In genomic region chr7:82443044-82443800, GRCh38 we compare ENCODE assay signal across 8 cellular contexts. TPM values are rescaled to one million over a fixed set of nuclear protein-coding genes. Genes with fewer than 3 reads are reported as not detected.
DNase-seq lines count a peak whose midpoint lies in the region; ATAC-seq and TF ChIP-seq lines count a peak whose summit lies in the region.

TSS of gene CACNA2D1 (minus strand) at chr7:82443777.

- peaks cover 8 to 10% (median 9%) of the 10 kb centered on the region in 3 donors for H3K4me1 Mint-ChIP-seq in CD8-positive, alpha-beta memory T cell

- POLR2A ChIA-PET in CD8-positive, alpha-beta memory T cell (lab: Charles Lee) = no interaction called here

- CTCF ChIA-PET in CD8-positive, alpha-beta memory T cell (lab: Charles Lee) = no interaction called here

- H3K9ac ChIP-seq in SK-N-MC (ENCODE audit: insufficient read length) = peak within 1 kb of the TSS; percentile 94

- no peaks in the 10 kb centered on the region for H3K4me1 ChIP-seq in CD8-positive, alpha-beta memory T cell (ENCODE audit: insufficient read depth, low read length)
- H3K4me1 ChIP-seq in tibial artery = peaks cover 0 to 23% (median 7%) of the 10 kb centered on the region in 4 donors

- no peaks in the 10 kb centered on the region for H3K9me3 ChIP-seq in CD8-positive, alpha-beta memory T cell (ENCODE audit: low read length)
- H3K9me3 ChIP-seq in SK-N-MC (ENCODE audit: low read depth, low read length) (no peaks in the 10 kb centered on the region), tibial artery (no peaks in the 10 kb centered on the region)

- no peak for DNase-seq in CD8-positive, alpha-beta memory T cell
- DNase-seq in H4 (ENCODE audit: low spot score) = peak; percentile 41
- no peak for DNase-seq in SK-N-MC (ENCODE audit: low read depth, low spot score)
- DNase-seq in epithelial cell of proximal tubule (ENCODE audit: low read depth) = no peak
- DNase-seq in midbrain (lab: John Stamatoyannopoulos, UW) = peak; percentile 58
- peak in 1 of 2 donors; percentile 70 for DNase-seq in tibial artery
- no peak for DNase-seq in OCI-M1 (lab: John Stamatoyannopoulos, UW)

- no peak within 1 kb of the TSS for H3K27ac ChIP-seq in CD8-positive, alpha-beta memory T cell (ENCODE audit: low read depth, low read length)
- H3K27ac ChIP-seq in SK-N-MC = peak within 1 kb of the TSS; percentile 88
- peak within 1 kb of the TSS; percentile 95 to 96 for H3K27ac ChIP-seq in tibial artery

- TF ChIP-seq CTCF in epithelial cell of proximal tubule (conservative IDR thresholded peaks at IDR 0.05; ENCODE audit: low read depth, low read length) = no peak
- TF ChIP-seq CTCF in tibial artery (IDR thresholded peaks at IDR 0.05) = peak in 1 of 2 experiments; percentile 7

- H3K27me3 ChIP-seq in CD8-positive, alpha-beta memory T cell (ENCODE audit: insufficient read depth, low read length, poor library complexity, severe bottlenecking) = no peaks in the 10 kb centered on the region
- no peaks in the 10 kb centered on the region for H3K27me3 ChIP-seq in tibial artery

- intact Hi-C loops in tibial artery (cut with DNase I; ENCODE audit: low total_unique reads) = no loop called here

- peaks cover 0 to 7% (median 2%) of the 10 kb centered on the region in 5 donors for H3K9me3 Mint-ChIP-seq in CD8-positive, alpha-beta memory T cell

- H3K4me3 Mint-ChIP-seq in CD8-positive, alpha-beta memory T cell = peak within 1 kb of the TSS; percentile 34 to 68 (median 43)

- H3K36me3 Mint-ChIP-seq in CD8-positive, alpha-beta memory T cell = no peaks in the 10 kb centered on the region

- H3K4me3 ChIP-seq in CD8-positive, alpha-beta memory T cell (ENCODE audit: low read length) = no peak within 1 kb of the TSS
- H3K4me3 ChIP-seq in SK-N-MC (peak within 1 kb of the TSS; percentile 98), epithelial cell of proximal tubule (ENCODE audit: low read depth, low read length) (peak within 1 kb of the TSS; percentile 66), tibial artery (peak within 1 kb of the TSS; percentile 95 to 99)

- ATAC-seq in HG03460 (IDR thresholded peaks at IDR 0.05; ENCODE audit: unreplicated experiment) = no peak

- H3K36me3 ChIP-seq in CD8-positive, alpha-beta memory T cell (ENCODE audit: insufficient read depth, low read length) = no peaks in the 10 kb centered on the region
- H3K36me3 ChIP-seq in SK-N-MC (ENCODE audit: insufficient read depth, low read length) = no peaks in the 10 kb centered on the region
- no peaks in the 10 kb centered on the region for H3K36me3 ChIP-seq in tibial artery

- peaks cover 15 to 42% of the 10 kb centered on the region in 2 donors for H3K27me3 Mint-ChIP-seq in CD8-positive, alpha-beta memory T cell

- H3K27ac Mint-ChIP-seq in CD8-positive, alpha-beta memory T cell = no peak within 1 kb of the TSS

RNA-seq across cellular contexts. Expression of gene CACNA2D1, which starts in this region (rescaled TPM):
- not detected for total RNA-seq in CD8-positive, alpha-beta memory T cell
- polyA plus RNA-seq in CD8-positive, alpha-beta memory T cell = not detected
- total RNA-seq in H4 (2014; rRNA removed; shearing (Covaris generic)) = 28.0 and 33.2 TPM in 2 replicates
- total RNA-seq in epithelial cell of proximal tubule = 3.5 and 6.1 TPM in 2 replicates

Comparison
In these comparisons a context has a peak if more than half of its experiments do, and no peak if none do; other contexts are left out.
1. DNase-seq: peak in H4 (single experiment) and midbrain (single experiment); none in CD8-positive, alpha-beta memory T cell (0 of 5), SK-N-MC (single experiment), epithelial cell of proximal tubule (single experiment) and OCI-M1 (single experiment).